19 cellular contexts compared by ENCODE assay signal in the genomic region with DNA sequence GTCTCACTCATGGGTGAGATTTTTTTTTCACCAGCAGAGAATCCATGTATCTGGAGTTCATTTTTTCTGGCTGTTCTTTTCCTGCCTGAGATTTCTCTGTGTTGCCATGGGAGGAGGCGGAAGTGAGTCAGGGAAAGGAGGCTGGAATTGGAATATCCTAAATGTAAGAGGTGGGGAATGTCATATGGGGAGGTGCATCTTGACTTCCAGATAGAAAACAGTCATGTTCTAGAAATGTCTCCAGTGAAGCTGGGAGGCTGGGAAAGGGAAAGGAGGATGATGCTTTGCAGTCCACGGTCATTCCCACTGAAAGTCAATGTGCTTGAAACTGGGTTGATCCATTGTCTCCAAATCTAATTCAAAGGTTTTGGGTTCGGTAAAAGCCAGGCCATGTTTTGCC. TPM values are rescaled to one million over a fixed set of nuclear protein-coding genes. Genes with fewer than 3 reads are reported as not detected.
A peak's percentile ranks its signal among the peaks of the same experiment; 100 is the strongest.
DNase-seq lines count a peak whose midpoint lies in the region; ATAC-seq, FAIRE-seq and TF ChIP-seq lines count a peak whose summit lies in the region.
"Had no signal": no experiment of that assay in that cellular context is flagged by ENCODE, and none has a peak within 500 bp of the region (broad histone marks: within the 10 kb centered on the region; RNA-seq: fewer than 3 reads in every experiment).

No MANE protein-coding gene starts in this region.

- no peaks in the 10 kb centered on the region for H4K20me1 ChIP-seq in mammary epithelial cell (ENCODE audit: insufficient read depth, low read length)

- no peak overlapping the region for H3K4me3 ChIP-seq in mammary epithelial cell (replicated peaks in 1 of 3; ENCODE audit: insufficient read depth in 1 of 3, low read depth in 2 of 3, low read length in 3 of 3)
- no peak overlapping the region for H3K4me3 ChIP-seq in right lobe of liver
- H3K4me3 ChIP-seq in kidney (ENCODE audit: low read length in 2 of 2), result no peak overlapping the region
- H3K4me3 ChIP-seq: Peyer's patch had no signal

- DNase-seq in AG08396 (ENCODE audit: low spot score), result peak; percentile 38
- DNase-seq in HFFc6, result peak; percentile 90
- peak; percentile 34 for DNase-seq in mammary epithelial cell
- peak; percentile 75 for DNase-seq in islet precursor cell
- DNase-seq in right lobe of liver, result no peak
- no peak for DNase-seq in kidney
- DNase-seq: activated B cell treated with CpG ODN at 0.5 μM for 24 hours; activated effector memory CD4-positive, alpha-beta T cell treated with Interleukin-2 at 50 U/mL for 16 hours; amniotic stem cell; endodermal cell; GF-D8; glutamatergic neuron; NCI-H1092 treated with DMSO at 0.1 percent for 48 hours; NCI-H2107; NCI-H774; Peyer's patch had no signal

- no peak for TF ChIP-seq POLR2A in right lobe of liver (IDR thresholded peaks at IDR 0.05)

- in situ Hi-C loops in mammary epithelial cell (cut with MboI; ENCODE audit: low sequenced_read_pairs in 2 of 2), result no loop called here

- 90% methylated on average over 3 of the region's 3 CpGs for WGBS in mammary epithelial cell (ENCODE audit: low coverage, missing lambda C conversion rate)
- WGBS in right lobe of liver (ENCODE audit: insufficient coverage, low coverage, low lambda C conversion rate, missing lambda C conversion rate), result 94% methylated on average over 3 of the region's 3 CpGs

- H3K36me3 ChIP-seq in mammary epithelial cell (ENCODE audit: insufficient read depth, low read length) (no peaks in the 10 kb centered on the region), right lobe of liver (no peaks in the 10 kb centered on the region), kidney (ENCODE audit: control insufficient read depth in 1 of 2, insufficient read depth in 2 of 2, low read length in 2 of 2) (no peaks in the 10 kb centered on the region)
- H3K36me3 ChIP-seq: Peyer's patch had no signal

- peak overlapping the region; percentile 31 for H2AFZ ChIP-seq in mammary epithelial cell (ENCODE audit: low read depth, low read length)

- H3K9ac ChIP-seq in mammary epithelial cell (ENCODE audit: insufficient read depth, low read length), result no peak overlapping the region
- H3K9ac ChIP-seq in kidney (ENCODE audit: low read length in 2 of 2), result no peak overlapping the region

- peaks cover 4% of the 10 kb centered on the region; the same call in 1 of the 2 replicates for H3K36me3 Mint-ChIP-seq in HFFc6 (ENCODE audit: low read depth)

- H3K9me3 Mint-ChIP-seq in HFFc6, result peaks cover 4% of the 10 kb centered on the region; the same call in 1 of the 2 replicates
- H3K9me3 Mint-ChIP-seq: activated B cell treated with CpG ODN at 0.5 μM for 24 hours had no signal

- H3K27ac ChIP-seq in mammary epithelial cell (ENCODE audit: insufficient read depth, low read depth, low read length) (no peak overlapping the region), right lobe of liver (no peak overlapping the region), kidney (ENCODE audit: low read depth in 2 of 2, low read length in 2 of 2) (no peak overlapping the region)
- H3K27ac ChIP-seq: Peyer's patch had no signal

- no peaks in the 10 kb centered on the region; the same call in 1 of the 2 replicates for H3K27me3 Mint-ChIP-seq in HFFc6 (ENCODE audit: insufficient read depth)

- peak overlapping the region; percentile 60 for H3K4me3 Mint-ChIP-seq in HFFc6
- H3K4me3 Mint-ChIP-seq: activated B cell treated with CpG ODN at 0.5 μM for 24 hours, endodermal cell had no signal

- no peak for FAIRE-seq in kidney (lab: Jason Lieb, UNC)
- FAIRE-seq: islet of Langerhans had no signal

- H3K79me2 ChIP-seq in mammary epithelial cell (ENCODE audit: insufficient read depth, low read length), result no peaks in the 10 kb centered on the region

- intact Hi-C loops in mammary epithelial cell (cut with micrococcal nuclease), result no loop called here
- intact Hi-C loops in right lobe of liver (cut with DNase I), result no loop called here
- intact Hi-C loops in kidney (cut with DNase I), result no loop called here

- H3K4me1 Mint-ChIP-seq in HFFc6 (ENCODE audit: low read depth), result peaks cover 67% of the 10 kb centered on the region
- H3K4me1 Mint-ChIP-seq: endodermal cell had no signal

- ATAC-seq in right lobe of liver, result no peak
- no peak for ATAC-seq in GM21390 (IDR thresholded peaks at IDR 0.05; ENCODE audit: unreplicated experiment)
- ATAC-seq in HG02938 (IDR thresholded peaks at IDR 0.05; ENCODE audit: unreplicated experiment), result no peak

- peak overlapping the region; percentile 96 for H3K27ac Mint-ChIP-seq in HFFc6
- H3K27ac Mint-ChIP-seq: activated B cell treated with CpG ODN at 0.5 μM for 24 hours, endodermal cell had no signal

- no TSS peak for BruUV-seq in mammary epithelial cell (replicated peaks; lab: Mats Ljungman, UMichigan)

- H3K27me3 ChIP-seq in mammary epithelial cell (ENCODE audit: insufficient read depth, low read length) (no peaks in the 10 kb centered on the region), right lobe of liver (no peaks in the 10 kb centered on the region)
- H3K27me3 ChIP-seq: Peyer's patch had no signal

- H3K4me2 ChIP-seq in mammary epithelial cell (ENCODE audit: insufficient read depth, low read depth, low read length), result no peak overlapping the region

- peaks cover 15% of the 10 kb centered on the region for H3K4me1 ChIP-seq in mammary epithelial cell (ENCODE audit: insufficient read depth, low read length)
- H3K4me1 ChIP-seq in right lobe of liver, result no peaks in the 10 kb centered on the region
- no peaks in the 10 kb centered on the region for H3K4me1 ChIP-seq in kidney (ENCODE audit: control insufficient read depth in 1 of 2, insufficient read depth in 1 of 2, low read depth in 1 of 2, low read length in 2 of 2)
- H3K4me1 ChIP-seq: Peyer's patch had no signal

- H3K9me3 ChIP-seq in mammary epithelial cell (replicated peaks; ENCODE audit: insufficient read depth, low read length), result no peaks in the 10 kb centered on the region
- H3K9me3 ChIP-seq in right lobe of liver, result no peaks in the 10 kb centered on the region
- no peaks in the 10 kb centered on the region for H3K9me3 ChIP-seq in kidney (ENCODE audit: control insufficient read depth in 1 of 2, low read length in 2 of 2)
- H3K9me3 ChIP-seq: Peyer's patch had no signal

- TF ChIP-seq CTCF in HFFc6 (IDR thresholded peaks at IDR 0.05), result no peak
- TF ChIP-seq CTCF in mammary epithelial cell (conservative IDR thresholded peaks at IDR 0.05 in 1 of 2, IDR thresholded peaks at IDR 0.05 in 1 of 2; ENCODE audit: extremely low read depth in 1 of 2, insufficient read depth in 1 of 2, low read depth in 1 of 2, low read length in 2 of 2), result no peak
- TF ChIP-seq CTCF in right lobe of liver (IDR thresholded peaks at IDR 0.05), result no peak
- no peak for TF ChIP-seq CTCF in kidney (IDR thresholded peaks at IDR 0.05; ENCODE audit: borderline replicate concordance, extremely low read depth, insufficient read depth)

- dilution Hi-C loops in mammary epithelial cell (cut with HindIII; ENCODE audit: low sequenced_read_pairs), result no loop called here

- CTCF ChIA-PET in mammary epithelial cell (lab: Charles Lee; ENCODE audit: low non-redundant PET), result no interaction called here

RNA-seq across cellular contexts. Expression of gene HPS1, which starts 39.7 kb away (rescaled TPM):
- total RNA-seq in HFFc6 (2021; fragmentation: NEBNext Ultra II Directional; extraction: Animal tissue kit (Norgen Biotek cat#: 25700)), result 10 to 100 TPM; 49.1 to 55.9 (median 52.8) TPM
- total RNA-seq in mammary epithelial cell (10 to 100 TPM; 37.3 to 54.6 TPM), right lobe of liver (10 to 100 TPM; 18.2 to 44.5 (median 32.0) TPM), kidney (63.3 TPM)
- polyA plus RNA-seq in mammary epithelial cell (44.5 TPM), kidney (ENCODE audit: insufficient read depth, low read depth, low replicate concordance) (42.7 TPM)
- polyA minus RNA-seq in mammary epithelial cell, result 51.3 TPM

Comparison
In these comparisons a context has a peak if more than half of its experiments do, and no peak if none do; other contexts are left out.
1. DNase-seq: peak in AG08396 (single experiment), HFFc6 (single experiment), mammary epithelial cell (single experiment) and islet precursor cell (single experiment); none in right lobe of liver (0 of 3) and kidney (single experiment).